26 cellular contexts compared by ENCODE assay signal in the genomic region with DNA sequence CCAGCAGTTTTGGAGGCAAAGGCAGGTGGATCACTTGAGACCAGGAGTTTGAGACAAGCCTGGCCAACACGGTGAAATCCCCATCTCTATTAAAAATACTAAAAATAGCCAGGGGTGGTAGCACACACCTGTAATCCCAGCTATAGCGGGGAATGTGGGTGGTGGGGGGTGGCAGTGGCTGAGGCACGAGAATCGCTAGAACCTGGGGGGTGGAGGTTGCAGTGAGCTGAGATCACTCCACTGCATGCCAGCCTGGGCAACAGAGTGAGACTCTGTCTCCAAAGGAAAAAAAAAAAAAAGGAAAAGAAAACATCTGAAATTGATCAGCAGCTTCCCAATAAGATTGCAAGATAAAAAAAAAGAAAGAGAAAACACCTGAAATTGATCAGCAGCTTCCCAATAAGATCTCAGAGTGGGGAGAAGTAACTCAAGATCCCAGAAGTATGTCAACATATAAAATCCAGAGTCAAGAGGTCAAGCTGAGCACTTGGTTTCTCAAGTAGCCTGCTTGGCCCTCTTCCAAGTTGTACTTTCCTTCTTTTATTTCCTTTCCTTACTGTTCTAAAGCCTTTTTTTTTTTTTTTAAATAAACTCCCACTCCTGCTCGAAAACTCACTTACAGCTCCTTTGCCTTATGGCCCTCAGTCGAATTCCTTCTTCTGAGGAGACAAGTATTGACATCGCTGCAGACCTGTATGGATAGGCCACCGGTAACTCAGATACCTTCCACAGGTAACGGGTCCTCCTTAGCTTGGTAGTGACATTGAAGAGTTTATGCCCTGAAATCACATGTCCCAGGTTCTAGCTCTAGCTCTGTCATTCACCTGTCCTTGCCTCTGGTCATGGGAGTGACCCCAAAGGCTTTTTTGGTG.
"Had no signal": no experiment of that assay in that cellular context is flagged by ENCODE, and none has a peak within 500 bp of the region (broad histone marks: within the 10 kb centered on the region; RNA-seq: fewer than 3 reads in every experiment).

No MANE protein-coding gene starts in this region.

- H3K27me3 ChIP-seq: breast epithelium, esophagus muscularis mucosa, foreskin keratinocyte, heart left ventricle, neutrophil, right lobe of liver, upper lobe of left lung had no signal

- H3K27ac Mint-ChIP-seq: activated CD4-positive, alpha-beta T cell treated with anti-CD3 and anti-CD28 coated beads for 36 hours; activated CD8-positive, alpha-beta memory T cell treated with anti-CD3 and anti-CD28 coated beads, Interleukin-2, amount 10 ng/mL, durations not matched to agents 7 days and 5 days; activated CD8-positive, alpha-beta T cell treated with anti-CD3 and anti-CD28 coated beads, Interleukin-2, amount 10 ng/mL, durations not matched to agents 7 days and 5 days; activated T-helper 2 cell treated with anti-CD3 and anti-CD28 coated beads, Interferon-gamma antibody, Interleukin-2, Interleukin-4, amounts not matched to agents 10 μg/mL and 5 μg/mL and 100 μg/mL, durations not matched to agents 14 hours and 24 hours and 36 hours; mesothelial cell of epicardium; naive B cell; nephron progenitor cell; stimulated activated naive CD8-positive, alpha-beta T cell treated with anti-CD3 and anti-CD28 coated beads, Interleukin-15, Interleukin-2, amounts not matched to agents 100 ng/mL and 50 ng/mL, for 24 hours; T-helper 2 cell treated with Interferon-gamma antibody and Interleukin-4, amounts not matched to agents 5 μg/mL and 100 μg/mL, for 36 hours had no signal

- H3K27ac ChIP-seq: breast epithelium, esophagus muscularis mucosa, foreskin keratinocyte, heart left ventricle, left ventricle myocardium inferior, neutrophil, right lobe of liver, thoracic aorta, upper lobe of left lung had no signal

- ATAC-seq: activated CD4-positive, alpha-beta T cell treated with anti-CD3 and anti-CD28 coated beads for 36 hours; activated CD8-positive, alpha-beta memory T cell treated with anti-CD3 and anti-CD28 coated beads, Interleukin-2, amount 10 ng/mL, durations not matched to agents 7 days and 5 days; activated CD8-positive, alpha-beta T cell treated with anti-CD3 and anti-CD28 coated beads, Interleukin-2, amount 10 ng/mL, durations not matched to agents 7 days and 5 days; activated naive CD4-positive, alpha-beta T cell treated with anti-CD3 and anti-CD28 coated beads, Interleukin-2, amount 50 U/mL, for 72 hours; foreskin keratinocyte; heart left ventricle had no signal

- H3K9me3 ChIP-seq: breast epithelium, esophagus muscularis mucosa, neutrophil, right lobe of liver, thoracic aorta, upper lobe of left lung had no signal

- H3K36me3 ChIP-seq: breast epithelium, esophagus muscularis mucosa, heart left ventricle, left ventricle myocardium inferior, neutrophil, right lobe of liver, thoracic aorta, upper lobe of left lung had no signal

- H3K4me1 ChIP-seq: breast epithelium, esophagus muscularis mucosa, foreskin keratinocyte, heart left ventricle, left ventricle myocardium inferior, upper lobe of left lung had no signal

- H3K9me3 Mint-ChIP-seq: activated T-helper 2 cell treated with anti-CD3 and anti-CD28 coated beads, Interferon-gamma antibody, Interleukin-2, Interleukin-4, amounts not matched to agents 10 μg/mL and 5 μg/mL and 100 μg/mL, durations not matched to agents 14 hours and 24 hours and 36 hours; stimulated activated naive CD8-positive, alpha-beta T cell treated with anti-CD3 and anti-CD28 coated beads, Interleukin-15, Interleukin-2, amounts not matched to agents 100 ng/mL and 50 ng/mL, for 24 hours had no signal

- H3K4me1 Mint-ChIP-seq: activated CD4-positive, alpha-beta T cell treated with anti-CD3 and anti-CD28 coated beads for 36 hours; activated CD8-positive, alpha-beta memory T cell treated with anti-CD3 and anti-CD28 coated beads, Interleukin-2, amount 10 ng/mL, durations not matched to agents 7 days and 5 days; naive B cell had no signal

- H3K4me3 Mint-ChIP-seq: activated CD4-positive, alpha-beta T cell treated with anti-CD3 and anti-CD28 coated beads for 36 hours; activated CD8-positive, alpha-beta memory T cell treated with anti-CD3 and anti-CD28 coated beads, Interleukin-2, amount 10 ng/mL, durations not matched to agents 7 days and 5 days; activated CD8-positive, alpha-beta T cell treated with anti-CD3 and anti-CD28 coated beads, Interleukin-2, amount 10 ng/mL, durations not matched to agents 7 days and 5 days; mesothelial cell of epicardium; naive B cell; nephron progenitor cell; stimulated activated naive CD8-positive, alpha-beta T cell treated with anti-CD3 and anti-CD28 coated beads, Interleukin-15, Interleukin-2, amounts not matched to agents 100 ng/mL and 50 ng/mL, for 24 hours; T-helper 2 cell treated with Interferon-gamma antibody and Interleukin-4, amounts not matched to agents 5 μg/mL and 100 μg/mL, for 36 hours had no signal

- DNase-seq: activated CD4-positive, alpha-beta T cell treated with anti-CD3 and anti-CD28 coated beads for 36 hours; activated CD4-positive, CD25-positive, alpha-beta regulatory T cell; activated CD8-positive, alpha-beta memory T cell treated with anti-CD3 and anti-CD28 coated beads, Interleukin-2, amount 10 ng/mL, durations not matched to agents 7 days and 5 days; activated CD8-positive, alpha-beta T cell treated with anti-CD3 and anti-CD28 coated beads, Interleukin-2, amount 10 ng/mL, durations not matched to agents 7 days and 5 days; activated T-cell treated with anti-CD3 and anti-CD28 coated beads, Interleukin-2, amount 50 U/mL, for 48 hours; central memory CD4-positive, alpha-beta T cell; dermis blood vessel endothelial cell; effector CD4-positive, alpha-beta T cell; foreskin keratinocyte; heart left ventricle; kidney glomerular epithelial cell; left ventricle myocardium inferior; naive B cell; nephron progenitor cell; right lobe of liver; stimulated activated CD4-positive, alpha-beta T cell treated with anti-CD3 and anti-CD28 coated beads, Interleukin-4, amount 100 ng/mL, for 1 hour had no signal

- H3K36me3 Mint-ChIP-seq: activated CD8-positive, alpha-beta memory T cell treated with anti-CD3 and anti-CD28 coated beads, Interleukin-2, amount 10 ng/mL, durations not matched to agents 7 days and 5 days; activated naive CD4-positive, alpha-beta T cell treated with anti-CD3 and anti-CD28 coated beads, Interleukin-2, amount 50 U/mL, for 72 hours; naive B cell had no signal

- H3K27me3 Mint-ChIP-seq: activated CD4-positive, alpha-beta T cell treated with anti-CD3 and anti-CD28 coated beads for 36 hours; activated CD8-positive, alpha-beta memory T cell treated with anti-CD3 and anti-CD28 coated beads, Interleukin-2, amount 10 ng/mL, durations not matched to agents 7 days and 5 days; naive B cell; stimulated activated naive CD8-positive, alpha-beta T cell treated with anti-CD3 and anti-CD28 coated beads, Interleukin-15, Interleukin-2, amounts not matched to agents 100 ng/mL and 50 ng/mL, for 24 hours had no signal

- H3K4me3 ChIP-seq: breast epithelium, esophagus muscularis mucosa, heart left ventricle, left ventricle myocardium inferior, right lobe of liver, thoracic aorta, upper lobe of left lung had no signal
